Comparison of ENCODE assay signal across 9 cellular contexts in genomic region chr1:155983191-155984023, GRCh38. TPM values are rescaled to one million over a fixed set of nuclear protein-coding genes. Genes with fewer than 3 reads are reported as not detected.
DNase-seq lines count a peak whose midpoint lies in the region; ATAC-seq, FAIRE-seq and TF ChIP-seq lines count a peak whose summit lies in the region.
"Had no signal": no experiment of that assay in that cellular context is flagged by ENCODE, and none has a peak within 500 bp of the region (broad histone marks: within the 10 kb centered on the region; RNA-seq: fewer than 3 reads in every experiment).

No MANE protein-coding gene starts in this region.

- ATAC-seq in K562, result peak; percentile 77

- H3K79me2 ChIP-seq in K562 (ENCODE audit: control insufficient read depth, insufficient read depth, low read length), result peaks cover 39% of the 10 kb centered on the region

- DNase-seq in activated naive CD4-positive, alpha-beta T cell treated with anti-CD3 and anti-CD28 coated beads for 36 hours, result peak; percentile 44
- DNase-seq in activated naive CD4-positive, alpha-beta T cell treated with anti-CD3 and anti-CD28 coated beads, Interleukin-2, amount 10 ng/mL, durations not matched to agents 7 days and 5 days, result no peak
- DNase-seq in NCI-H2196 treated with DMSO at 0.1 percent for 48 hours (lab: John Stamatoyannopoulos, UW; ENCODE audit: unreplicated experiment), result peak; percentile 86
- peak in 2 of 4 experiments; percentile 48 to 65 for DNase-seq in K562 (ENCODE audit: extremely low read depth in 1 of 4, low spot score in 3 of 4)
- DNase-seq in type B pancreatic cell (ENCODE audit: extremely low spot score, unreplicated experiment), result no peak
- DNase-seq in frontal cortex (ENCODE audit: low spot score in 2 of 2), result no peak
- no peak for DNase-seq in cortex of kidney (lab: John Stamatoyannopoulos, UW)

- 26% methylated on average over 4 of the region's 4 CpGs for WGBS in K562 (ENCODE audit: insufficient coverage, low coverage, missing lambda C conversion rate)

- no peak for TF ChIP-seq POLR2A in K562 (conservative IDR thresholded peaks at IDR 0.05)

- no peak overlapping the region for H2AFZ ChIP-seq in K562 (ENCODE audit: low read depth, low read length)

- H3K9me3 Mint-ChIP-seq in activated naive CD4-positive, alpha-beta T cell treated with anti-CD3 and anti-CD28 coated beads for 36 hours, result no peaks in the 10 kb centered on the region
- H3K9me3 Mint-ChIP-seq in activated naive CD4-positive, alpha-beta T cell treated with anti-CD3 and anti-CD28 coated beads, Interleukin-2, amount 10 ng/mL, durations not matched to agents 7 days and 5 days, result no peaks in the 10 kb centered on the region
- no peaks in the 10 kb centered on the region for H3K9me3 Mint-ChIP-seq in type B pancreatic cell

- peak; percentile 30 to 48 (median 33); a peak in 3 of 6 replicates for TF ChIP-seq CTCF in K562 (IDR thresholded peaks at IDR 0.05 in 2 of 3, conservative IDR thresholded peaks at IDR 0.05 in 1 of 3; ENCODE audit: insufficient read depth in 2 of 3, low read depth in 1 of 3, low read length in 3 of 3)
- TF ChIP-seq CTCF in type B pancreatic cell (conservative IDR thresholded peaks at IDR 0.05), result no peak

- peaks cover 8% of the 10 kb centered on the region for H3K36me3 Mint-ChIP-seq in activated naive CD4-positive, alpha-beta T cell treated with anti-CD3 and anti-CD28 coated beads for 36 hours (ENCODE audit: low read depth)
- peaks cover 11% of the 10 kb centered on the region for H3K36me3 Mint-ChIP-seq in activated naive CD4-positive, alpha-beta T cell treated with anti-CD3 and anti-CD28 coated beads, Interleukin-2, amount 10 ng/mL, durations not matched to agents 7 days and 5 days
- no peaks in the 10 kb centered on the region for H3K36me3 Mint-ChIP-seq in type B pancreatic cell

- FAIRE-seq in K562 (lab: Jason Lieb, UNC) (peak; percentile 78), frontal cortex (lab: Jason Lieb, UNC) (no peak)
- FAIRE-seq: GM18507 had no signal

- POLR2A ChIA-PET in K562 (lab: Yijun Ruan, JAX), result interaction anchor here (0.5 to 5.1 kb wide), 11 partner anchors 9 to 50 kb away, joined by 3 to 41 read pairs (median 5); partner anchors contain the start of gene KHDC4

- no peaks in the 10 kb centered on the region for H3K9me3 ChIP-seq in K562 (replicated peaks; ENCODE audit: control insufficient read depth, insufficient read depth, low read depth, low read length)

- H3K4me2 ChIP-seq in K562 (ENCODE audit: insufficient read depth, low read length), result peak overlapping the region; percentile 47

- H3K9me1 ChIP-seq in K562 (ENCODE audit: control insufficient read depth, insufficient read depth, low read length), result no peaks in the 10 kb centered on the region

- no peaks in the 10 kb centered on the region for H3K27me3 Mint-ChIP-seq in activated naive CD4-positive, alpha-beta T cell treated with anti-CD3 and anti-CD28 coated beads for 36 hours (ENCODE audit: low read depth)
- H3K27me3 Mint-ChIP-seq in activated naive CD4-positive, alpha-beta T cell treated with anti-CD3 and anti-CD28 coated beads, Interleukin-2, amount 10 ng/mL, durations not matched to agents 7 days and 5 days, result no peaks in the 10 kb centered on the region
- H3K27me3 Mint-ChIP-seq in type B pancreatic cell, result no peaks in the 10 kb centered on the region

- no peaks in the 10 kb centered on the region for H4K20me1 ChIP-seq in K562 (replicated peaks; ENCODE audit: control insufficient read depth, insufficient read depth, low read length)

- TF ChIP-seq EP300 in K562 (IDR thresholded peaks at IDR 0.05; ENCODE audit: low read length), result peak; percentile 89

- in situ Hi-C loops in K562 (cut with MboI), result no loop called here

- H3K4me1 Mint-ChIP-seq in activated naive CD4-positive, alpha-beta T cell treated with anti-CD3 and anti-CD28 coated beads for 36 hours (ENCODE audit: low read depth), result peaks cover 46% of the 10 kb centered on the region
- H3K4me1 Mint-ChIP-seq in activated naive CD4-positive, alpha-beta T cell treated with anti-CD3 and anti-CD28 coated beads, Interleukin-2, amount 10 ng/mL, durations not matched to agents 7 days and 5 days, result peaks cover 48% of the 10 kb centered on the region
- peaks cover 26% of the 10 kb centered on the region for H3K4me1 Mint-ChIP-seq in type B pancreatic cell (ENCODE audit: unreplicated experiment)

- H3K9ac ChIP-seq in K562 (ENCODE audit: insufficient read depth in 1 of 2, low read depth in 2 of 2, low read length in 2 of 2), result peak overlapping the region; percentile 24 to 89; a peak in 2 of 4 replicates

- no TSS peak for BruUV-seq in K562 (replicated peaks; lab: Mats Ljungman, UMichigan)

- H3K4me3 Mint-ChIP-seq in activated naive CD4-positive, alpha-beta T cell treated with anti-CD3 and anti-CD28 coated beads for 36 hours, result no peak overlapping the region
- no peak overlapping the region for H3K4me3 Mint-ChIP-seq in activated naive CD4-positive, alpha-beta T cell treated with anti-CD3 and anti-CD28 coated beads, Interleukin-2, amount 10 ng/mL, durations not matched to agents 7 days and 5 days
- peak overlapping the region; percentile 39 for H3K4me3 Mint-ChIP-seq in type B pancreatic cell

- CTCF ChIA-PET in activated naive CD4-positive, alpha-beta T cell treated with anti-CD3 and anti-CD28 coated beads for 36 hours (lab: Charles Lee), result interaction anchor here (1.0 to 10.0 kb wide), 7 partner anchors 14 to 146 kb away, joined by 3 to 135 read pairs (median 4); partner anchors contain the start of genes KHDC4 and RXFP4
- CTCF ChIA-PET in activated naive CD4-positive, alpha-beta T cell treated with anti-CD3 and anti-CD28 coated beads, Interleukin-2, amount 10 ng/mL, durations not matched to agents 7 days and 5 days (lab: Charles Lee), result interaction anchor here (1.0 to 12.7 kb wide), 5 partner anchors 10 to 49 kb away, joined by 3 to 98 read pairs (median 6); partner anchors contain the start of genes KHDC4 and RXFP4
- CTCF ChIA-PET in K562 (lab: Yijun Ruan, JAX; ENCODE audit: low intra/inter-chr PET ratio), result interaction anchor here (1.6 kb wide), 1 partner anchor 45 kb away, joined by 4 read pairs; no protein-coding TSS in a partner anchor

- no peak overlapping the region for H3K4me3 ChIP-seq in K562

- H3K27ac Mint-ChIP-seq in activated naive CD4-positive, alpha-beta T cell treated with anti-CD3 and anti-CD28 coated beads for 36 hours, result peak overlapping the region; percentile 56
- no peak overlapping the region for H3K27ac Mint-ChIP-seq in activated naive CD4-positive, alpha-beta T cell treated with anti-CD3 and anti-CD28 coated beads, Interleukin-2, amount 10 ng/mL, durations not matched to agents 7 days and 5 days
- peak overlapping the region; percentile 13 for H3K27ac Mint-ChIP-seq in type B pancreatic cell

- intact Hi-C loops in activated naive CD4-positive, alpha-beta T cell treated with anti-CD3 and anti-CD28 coated beads for 36 hours (cut with micrococcal nuclease), result loop anchor here (1.0 to 10.0 kb wide), 2 partner anchors 45 to 349 kb away; no protein-coding TSS in a partner anchor
- intact Hi-C loops in K562 (cut with micrococcal nuclease), result loop anchor here (1.0 to 5.0 kb wide), 2 partner anchors 45 to 69 kb away; partner anchors contain the start of genes LAMTOR2 and UBQLN4

- peak; percentile 28 to 63; a peak in 3 of 4 replicates for TF ChIP-seq RAD21 in K562 (CRISPR knock-in tag; conservative IDR thresholded peaks at IDR 0.05 in 1 of 2, IDR thresholded peaks at IDR 0.05 in 1 of 2)

- H3K4me1 ChIP-seq in K562 (replicated peaks in 1 of 2; ENCODE audit: control insufficient read depth in 2 of 2, insufficient read depth in 2 of 2, low read length in 2 of 2), result peaks cover 35 to 40% of the 10 kb centered on the region in 2 experiments

- no peaks in the 10 kb centered on the region for H3K27me3 ChIP-seq in K562 (ENCODE audit: control insufficient read depth in 2 of 2, insufficient read depth in 2 of 2, low read length in 2 of 2)
- H3K27me3 ChIP-seq in layer of hippocampus (ENCODE audit: control insufficient read depth, insufficient read depth, low read length), result no peaks in the 10 kb centered on the region

- H3K27ac ChIP-seq in K562 (ENCODE audit: extremely low read depth, low read depth, low read length) (peak overlapping the region; percentile 93; the same call in 1 of the 3 replicates), layer of hippocampus (ENCODE audit: low read depth, low read length) (peak overlapping the region; percentile 2)

- H3K36me3 ChIP-seq in K562 (ENCODE audit: control insufficient read depth, insufficient read depth, low read length), result 0 out of 3 replicates have a peak, but pooled peaks cover 2% of the 10 kb centered on the region

RNA-seq across cellular contexts. Expression of gene ARHGEF2, which starts 5.1 kb away (rescaled TPM):
- total RNA-seq in activated naive CD4-positive, alpha-beta T cell treated with anti-CD3 and anti-CD28 coated beads for 36 hours, result 100 to 1,000 TPM; 154 to 159 TPM
- total RNA-seq in K562 (2011; cell fraction: chromatin; rRNA removed; ENCODE audit: low replicate concordance), result 175 and 365 TPM in 2 replicates
- total RNA-seq in K562 (2011; cell fraction: nucleolus; rRNA removed), result 135 and 163 TPM in 2 replicates
- total RNA-seq in K562 (2011; cell fraction: nucleoplasm; rRNA removed), result 142 and 179 TPM in 2 replicates
- 113 and 119 TPM in 2 replicates for total RNA-seq in K562 (2014; rRNA removed)
- total RNA-seq in K562 (2014; rRNA removed; fragmentation: Illumina TruSeq; extraction: Trizol), result 59.1 and 66.7 TPM in 2 replicates
- 62.2 and 63.9 TPM in 2 replicates for total RNA-seq in K562 (2015; rRNA removed; fragmentation: Illumina TruSeq; extraction: Trizol)
- 147 and 162 TPM in 2 replicates for total RNA-seq in K562 (2021)
- 52.8 and 100 TPM in 2 replicates for polyA plus RNA-seq in K562 (2011; rRNA removed)
- 40.6 and 45.1 TPM in 2 replicates for polyA plus RNA-seq in K562 (2011; cell fraction: cytosol; rRNA removed)
- 202 and 207 TPM in 2 replicates for polyA plus RNA-seq in K562 (2011; cell fraction: nucleus; rRNA removed)
- 106 and 239 TPM in 2 replicates for polyA plus RNA-seq in K562 (2012)
- polyA plus RNA-seq in K562 (2014; fragmentation: Illumina TruSeq; extraction: Trizol), result 121 and 136 TPM in 2 replicates
- polyA plus RNA-seq in K562 (2014; fragmentation: Nextera tagmentation; extraction: Ambion mirVana), result 1 to 10 TPM; 7.1 to 8.9 TPM
- polyA plus RNA-seq in K562 (2014; rRNA removed), result 79.1 and 95.7 TPM in 2 replicates
- polyA minus RNA-seq in K562 (2011; rRNA and poly(A)+ RNA removed), result 70.3 and 101 TPM in 2 replicates
- 51.2 and 55.2 TPM in 2 replicates for polyA minus RNA-seq in K562 (2011; cell fraction: cytosol; rRNA and poly(A)+ RNA removed)
- 72.3 and 98.7 TPM in 2 replicates for polyA minus RNA-seq in K562 (2011; cell fraction: nucleus; rRNA and poly(A)+ RNA removed)
- 46.4 and 80.6 TPM in 2 replicates for total RNA-seq in type B pancreatic cell (ENCODE audit: low replicate concordance)
- total RNA-seq in frontal cortex, result 99.5 TPM

RNA-seq across cellular contexts. Expression of gene SSR2, which starts 37.3 kb away (rescaled TPM):
- total RNA-seq in activated naive CD4-positive, alpha-beta T cell treated with anti-CD3 and anti-CD28 coated beads for 36 hours, result 100 to 1,000 TPM; 141 to 142 TPM
- total RNA-seq in K562 (2011; cell fraction: chromatin; rRNA removed; ENCODE audit: low replicate concordance), result 135 and 263 TPM in 2 replicates
- 381 and 406 TPM in 2 replicates for total RNA-seq in K562 (2011; cell fraction: nucleolus; rRNA removed)
- total RNA-seq in K562 (2011; cell fraction: nucleoplasm; rRNA removed), result 336 and 340 TPM in 2 replicates
- total RNA-seq in K562 (2014; rRNA removed) (161 and 196 TPM in 2 replicates), K562 (2014; rRNA removed; fragmentation: Illumina TruSeq; extraction: Trizol) (211 and 214 TPM in 2 replicates), K562 (2015; rRNA removed; fragmentation: Illumina TruSeq; extraction: Trizol) (228 TPM in 2 replicates), K562 (2021) (167 and 183 TPM in 2 replicates), type B pancreatic cell (ENCODE audit: low replicate concordance) (223 and 248 TPM in 2 replicates), frontal cortex (230 TPM)
- polyA plus RNA-seq in K562 (2011; rRNA removed) (411 and 494 TPM in 2 replicates), K562 (2014; fragmentation: Illumina TruSeq; extraction: Trizol) (350 and 402 TPM in 2 replicates), K562 (2014; fragmentation: Nextera tagmentation; extraction: Ambion mirVana) (100 to 1,000 TPM; 370 to 392 TPM), K562 (2014; rRNA removed) (240 and 277 TPM in 2 replicates)
- 526 and 973 TPM in 2 replicates for polyA plus RNA-seq in K562 (2011; cell fraction: cytosol; rRNA removed)
- polyA plus RNA-seq in K562 (2011; cell fraction: nucleus; rRNA removed), result 138 and 218 TPM in 2 replicates
- 186 and 526 TPM in 2 replicates for polyA plus RNA-seq in K562 (2012)
- 232 and 241 TPM in 2 replicates for polyA minus RNA-seq in K562 (2011; rRNA and poly(A)+ RNA removed)
- polyA minus RNA-seq in K562 (2011; cell fraction: cytosol; rRNA and poly(A)+ RNA removed), result 105 and 113 TPM in 2 replicates
- 23.0 and 51.5 TPM in 2 replicates for polyA minus RNA-seq in K562 (2011; cell fraction: nucleus; rRNA and poly(A)+ RNA removed)

RNA-seq across cellular contexts. Expression of gene RXFP4, which starts 42.0 kb away (rescaled TPM):
- total RNA-seq in activated naive CD4-positive, alpha-beta T cell treated with anti-CD3 and anti-CD28 coated beads for 36 hours, result under 1 TPM in 1 of 2 experiments, not detected in 1; 0.29 TPM
- 0.42 TPM in 1 of 2 replicates, not detected in the other for total RNA-seq in K562 (2011; cell fraction: chromatin; rRNA removed; ENCODE audit: low replicate concordance)
- not detected in 2 replicates for total RNA-seq in K562 (2011; cell fraction: nucleolus; rRNA removed)
- 0.29 TPM in 1 of 2 replicates, not detected in the other for total RNA-seq in K562 (2011; cell fraction: nucleoplasm; rRNA removed)
- total RNA-seq in K562 (2014; rRNA removed) (0.64 TPM in 1 of 2 replicates, not detected in the other), K562 (2014; rRNA removed; fragmentation: Illumina TruSeq; extraction: Trizol) (not detected in 2 replicates), K562 (2015; rRNA removed; fragmentation: Illumina TruSeq; extraction: Trizol) (not detected in 2 replicates), K562 (2021) (not detected in 2 replicates), type B pancreatic cell (ENCODE audit: low replicate concordance) (not detected in 2 replicates), frontal cortex (not detected)
- polyA plus RNA-seq in K562 (2011; rRNA removed) (not detected in 2 replicates), K562 (2014; fragmentation: Illumina TruSeq; extraction: Trizol) (not detected in 2 replicates), K562 (2014; fragmentation: Nextera tagmentation; extraction: Ambion mirVana) (not detected), K562 (2014; rRNA removed) (not detected in 2 replicates)
- polyA plus RNA-seq in K562 (2011; cell fraction: cytosol; rRNA removed), result not detected in 2 replicates
- not detected in 2 replicates for polyA plus RNA-seq in K562 (2011; cell fraction: nucleus; rRNA removed)
- polyA plus RNA-seq in K562 (2012), result not detected in 2 replicates
- not detected in 2 replicates for polyA minus RNA-seq in K562 (2011; rRNA and poly(A)+ RNA removed)
- not detected in 2 replicates for polyA minus RNA-seq in K562 (2011; cell fraction: cytosol; rRNA and poly(A)+ RNA removed)
- not detected in 2 replicates for polyA minus RNA-seq in K562 (2011; cell fraction: nucleus; rRNA and poly(A)+ RNA removed)

RNA-seq across cellular contexts. Expression of gene KHDC4, which starts 49.2 kb away (rescaled TPM):
- 10 to 100 TPM; 82.3 to 87.2 TPM for total RNA-seq in activated naive CD4-positive, alpha-beta T cell treated with anti-CD3 and anti-CD28 coated beads for 36 hours
- 514 and 559 TPM in 2 replicates for total RNA-seq in K562 (2011; cell fraction: chromatin; rRNA removed; ENCODE audit: low replicate concordance)
- total RNA-seq in K562 (2011; cell fraction: nucleolus; rRNA removed), result 287 and 289 TPM in 2 replicates
- total RNA-seq in K562 (2011; cell fraction: nucleoplasm; rRNA removed), result 287 and 343 TPM in 2 replicates
- total RNA-seq in K562 (2014; rRNA removed) (65.6 and 72.9 TPM in 2 replicates), K562 (2014; rRNA removed; fragmentation: Illumina TruSeq; extraction: Trizol) (65.2 and 75.1 TPM in 2 replicates), K562 (2015; rRNA removed; fragmentation: Illumina TruSeq; extraction: Trizol) (75.3 and 77.3 TPM in 2 replicates), K562 (2021) (62.9 and 64.9 TPM in 2 replicates), type B pancreatic cell (ENCODE audit: low replicate concordance) (42.5 and 57.8 TPM in 2 replicates), frontal cortex (30.6 TPM)
- polyA plus RNA-seq in K562 (2011; rRNA removed) (185 and 202 TPM in 2 replicates), K562 (2014; fragmentation: Illumina TruSeq; extraction: Trizol) (61.5 and 78.8 TPM in 2 replicates), K562 (2014; fragmentation: Nextera tagmentation; extraction: Ambion mirVana) (10 to 100 TPM; 12.1 to 14.4 TPM), K562 (2014; rRNA removed) (127 and 132 TPM in 2 replicates)
- polyA plus RNA-seq in K562 (2011; cell fraction: cytosol; rRNA removed), result 110 and 164 TPM in 2 replicates
- 419 and 448 TPM in 2 replicates for polyA plus RNA-seq in K562 (2011; cell fraction: nucleus; rRNA removed)
- polyA plus RNA-seq in K562 (2012), result 38.0 and 62.2 TPM in 2 replicates
- polyA minus RNA-seq in K562 (2011; rRNA and poly(A)+ RNA removed), result 193 and 248 TPM in 2 replicates
- polyA minus RNA-seq in K562 (2011; cell fraction: cytosol; rRNA and poly(A)+ RNA removed), result 69.5 and 86.4 TPM in 2 replicates
- polyA minus RNA-seq in K562 (2011; cell fraction: nucleus; rRNA and poly(A)+ RNA removed), result 101 and 173 TPM in 2 replicates

Comparison
In these comparisons a context has a peak if more than half of its experiments do, and no peak if none do; other contexts are left out.
1. DNase-seq: peak in activated naive CD4-positive, alpha-beta T cell treated with anti-CD3 and anti-CD28 coated beads for 36 hours (single experiment) and NCI-H2196 treated with DMSO at 0.1 percent for 48 hours (single experiment); none in activated naive CD4-positive, alpha-beta T cell treated with anti-CD3 and anti-CD28 coated beads, Interleukin-2, amount 10 ng/mL, durations not matched to agents 7 days and 5 days (single experiment), type B pancreatic cell (single experiment), frontal cortex (0 of 2) and cortex of kidney (single experiment).